ENCODE assay signal across 1 cellular context in the genomic region with DNA sequence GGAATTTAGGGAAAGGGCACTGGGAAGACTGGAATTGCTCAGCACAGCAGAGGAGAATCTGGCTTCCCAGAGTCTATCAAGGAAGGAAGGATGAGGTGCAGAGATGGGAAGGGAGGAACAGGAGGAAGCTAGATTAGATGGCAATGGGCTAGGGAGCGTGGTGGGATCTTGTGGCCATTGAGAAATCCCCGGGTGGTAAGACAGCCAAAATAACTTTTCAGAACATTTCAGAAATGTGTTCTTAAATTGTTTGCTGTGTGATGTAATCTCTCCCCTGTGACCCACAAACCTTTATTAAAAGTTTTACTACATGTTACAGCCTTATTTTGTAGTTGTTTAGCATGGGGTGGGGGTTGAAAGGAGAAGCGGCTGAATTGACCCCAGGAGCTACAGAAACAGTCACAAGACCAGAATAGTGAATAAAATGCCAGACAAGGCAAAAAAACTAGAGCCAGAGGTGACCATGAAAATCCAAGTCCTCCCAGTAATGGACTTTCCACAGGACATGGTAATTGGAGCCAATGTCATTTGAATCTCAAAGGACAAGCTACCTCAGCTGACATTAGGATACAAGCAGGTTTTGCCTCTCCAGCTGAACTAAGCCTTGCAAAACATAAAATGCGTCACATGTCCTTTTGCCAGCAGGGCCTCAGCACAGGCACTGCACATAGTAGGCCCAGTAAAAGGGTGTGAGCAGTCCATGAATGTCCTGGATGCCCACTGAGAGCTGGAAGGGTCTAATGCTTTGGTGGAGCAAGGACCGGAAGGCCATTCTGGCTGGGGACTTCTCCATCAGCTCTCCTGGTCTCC.
A peak's percentile ranks its signal among the peaks of the same experiment; 100 is the strongest.
TF ChIP-seq lines count a peak whose summit lies in the region.

No MANE protein-coding gene starts in this region.

TF ChIP-seq in IMR-90, 13 proteins besides CTCF, POLR2A, EP300 and RAD21:
- no peak for TF ChIP-seq MAFK (IDR thresholded peaks at IDR 0.05; ENCODE audit: low read depth, low read length)
- TF ChIP-seq MAZ (IDR thresholded peaks at IDR 0.05; ENCODE audit: borderline replicate concordance, low read depth, low read length) = no peak
- TF ChIP-seq BHLHE40 (IDR thresholded peaks at IDR 0.05; ENCODE audit: low read depth, low read length) = no peak
- TF ChIP-seq CEBPB (IDR thresholded peaks at IDR 0.05; ENCODE audit: low read depth, low read length) = peak; percentile 9; the same call in 1 of the 2 replicates
- TF ChIP-seq CHD1 (IDR thresholded peaks at IDR 0.05; ENCODE audit: low read depth, low read length) = no peak
- TF ChIP-seq, protein P1, sequence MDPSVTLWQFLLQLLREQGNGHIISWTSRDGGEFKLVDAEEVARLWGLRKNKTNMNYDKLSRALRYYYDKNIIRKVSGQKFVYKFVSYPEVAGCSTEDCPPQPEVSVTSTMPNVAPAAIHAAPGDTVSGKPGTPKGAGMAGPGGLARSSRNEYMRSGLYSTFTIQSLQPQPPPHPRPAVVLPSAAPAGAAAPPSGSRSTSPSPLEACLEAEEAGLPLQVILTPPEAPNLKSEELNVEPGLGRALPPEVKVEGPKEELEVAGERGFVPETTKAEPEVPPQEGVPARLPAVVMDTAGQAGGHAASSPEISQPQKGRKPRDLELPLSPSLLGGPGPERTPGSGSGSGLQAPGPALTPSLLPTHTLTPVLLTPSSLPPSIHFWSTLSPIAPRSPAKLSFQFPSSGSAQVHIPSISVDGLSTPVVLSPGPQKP (IDR thresholded peaks at IDR 0.05; ENCODE audit: borderline replicate concordance, low read depth, low read length) = no peak
